2 cellular contexts compared by ENCODE assay signal in the genomic region with DNA sequence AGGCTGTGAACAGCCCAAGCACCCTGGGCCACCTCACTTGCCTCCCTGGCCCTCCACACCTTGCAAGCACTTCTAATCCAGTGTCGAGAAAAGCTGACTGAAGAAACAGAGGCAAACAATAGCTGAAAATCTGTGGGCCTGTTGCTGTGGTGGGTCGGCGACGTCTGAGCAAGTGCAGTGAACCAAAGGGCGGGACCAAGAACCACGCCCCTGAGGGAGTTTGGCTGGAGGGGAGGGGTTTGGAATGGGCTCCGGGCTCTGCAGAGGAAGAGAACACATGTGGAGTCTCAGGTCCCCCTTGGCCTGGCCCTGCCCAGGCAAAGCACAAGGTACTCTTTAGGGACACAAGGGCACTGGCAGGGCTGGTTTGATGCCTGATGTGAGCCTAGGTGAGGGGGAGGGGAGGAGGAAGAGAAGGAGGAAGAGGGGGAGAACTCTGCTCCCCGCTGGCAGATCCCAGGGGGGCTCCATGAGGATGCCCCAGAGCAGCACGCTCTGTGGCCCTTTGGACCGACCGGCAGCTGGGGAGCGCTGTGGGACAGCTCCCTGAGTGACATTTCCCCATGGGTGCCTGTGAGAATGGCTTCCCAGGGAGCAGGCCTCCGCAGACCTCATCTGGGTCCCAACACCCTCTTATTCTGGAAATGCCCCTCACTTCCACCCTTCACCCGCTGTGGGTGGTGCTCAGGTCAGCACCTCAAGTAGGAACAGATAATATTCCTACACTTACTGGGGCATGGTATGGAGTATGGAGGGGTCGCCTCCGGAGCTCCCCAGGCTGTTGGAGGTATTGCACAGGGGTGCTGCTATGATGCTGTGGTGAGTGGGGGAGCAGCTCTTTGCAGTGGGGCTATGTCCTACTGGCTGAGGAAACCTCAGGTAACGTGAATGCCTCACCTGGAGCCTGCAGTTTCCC.
TF ChIP-seq lines count a peak whose summit lies in the region.

No MANE protein-coding gene starts in this region.

TF ChIP-seq in SK-N-SH treated with all-trans-retinoic acid at 6 μM for 48 hours, 23 proteins besides CTCF, POLR2A, EP300 and RAD21 (continued from another document):
- TF ChIP-seq, protein P1, sequence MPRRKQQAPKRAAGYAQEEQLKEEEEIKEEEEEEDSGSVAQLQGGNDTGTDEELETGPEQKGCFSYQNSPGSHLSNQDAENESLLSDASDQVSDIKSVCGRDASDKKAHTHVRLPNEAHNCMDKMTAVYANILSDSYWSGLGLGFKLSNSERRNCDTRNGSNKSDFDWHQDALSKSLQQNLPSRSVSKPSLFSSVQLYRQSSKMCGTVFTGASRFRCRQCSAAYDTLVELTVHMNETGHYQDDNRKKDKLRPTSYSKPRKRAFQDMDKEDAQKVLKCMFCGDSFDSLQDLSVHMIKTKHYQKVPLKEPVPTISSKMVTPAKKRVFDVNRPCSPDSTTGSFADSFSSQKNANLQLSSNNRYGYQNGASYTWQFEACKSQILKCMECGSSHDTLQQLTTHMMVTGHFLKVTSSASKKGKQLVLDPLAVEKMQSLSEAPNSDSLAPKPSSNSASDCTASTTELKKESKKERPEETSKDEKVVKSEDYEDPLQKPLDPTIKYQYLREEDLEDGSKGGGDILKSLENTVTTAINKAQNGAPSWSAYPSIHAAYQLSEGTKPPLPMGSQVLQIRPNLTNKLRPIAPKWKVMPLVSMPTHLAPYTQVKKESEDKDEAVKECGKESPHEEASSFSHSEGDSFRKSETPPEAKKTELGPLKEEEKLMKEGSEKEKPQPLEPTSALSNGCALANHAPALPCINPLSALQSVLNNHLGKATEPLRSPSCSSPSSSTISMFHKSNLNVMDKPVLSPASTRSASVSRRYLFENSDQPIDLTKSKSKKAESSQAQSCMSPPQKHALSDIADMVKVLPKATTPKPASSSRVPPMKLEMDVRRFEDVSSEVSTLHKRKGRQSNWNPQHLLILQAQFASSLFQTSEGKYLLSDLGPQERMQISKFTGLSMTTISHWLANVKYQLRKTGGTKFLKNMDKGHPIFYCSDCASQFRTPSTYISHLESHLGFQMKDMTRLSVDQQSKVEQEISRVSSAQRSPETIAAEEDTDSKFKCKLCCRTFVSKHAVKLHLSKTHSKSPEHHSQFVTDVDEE (CRISPR knock-in tag; IDR thresholded peaks at IDR 0.05), result no peak
- TF ChIP-seq, protein P2, sequence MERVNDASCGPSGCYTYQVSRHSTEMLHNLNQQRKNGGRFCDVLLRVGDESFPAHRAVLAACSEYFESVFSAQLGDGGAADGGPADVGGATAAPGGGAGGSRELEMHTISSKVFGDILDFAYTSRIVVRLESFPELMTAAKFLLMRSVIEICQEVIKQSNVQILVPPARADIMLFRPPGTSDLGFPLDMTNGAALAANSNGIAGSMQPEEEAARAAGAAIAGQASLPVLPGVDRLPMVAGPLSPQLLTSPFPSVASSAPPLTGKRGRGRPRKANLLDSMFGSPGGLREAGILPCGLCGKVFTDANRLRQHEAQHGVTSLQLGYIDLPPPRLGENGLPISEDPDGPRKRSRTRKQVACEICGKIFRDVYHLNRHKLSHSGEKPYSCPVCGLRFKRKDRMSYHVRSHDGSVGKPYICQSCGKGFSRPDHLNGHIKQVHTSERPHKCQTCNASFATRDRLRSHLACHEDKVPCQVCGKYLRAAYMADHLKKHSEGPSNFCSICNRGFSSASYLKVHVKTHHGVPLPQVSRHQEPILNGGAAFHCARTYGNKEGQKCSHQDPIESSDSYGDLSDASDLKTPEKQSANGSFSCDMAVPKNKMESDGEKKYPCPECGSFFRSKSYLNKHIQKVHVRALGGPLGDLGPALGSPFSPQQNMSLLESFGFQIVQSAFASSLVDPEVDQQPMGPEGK (CRISPR knock-in tag; IDR thresholded peaks at IDR 0.05; ENCODE audit: borderline replicate concordance), result no peak
- TF ChIP-seq ESRRG (CRISPR knock-in tag; IDR thresholded peaks at IDR 0.05) (no peak), RARB (CRISPR knock-in tag; IDR thresholded peaks at IDR 0.05) (no peak), GLIS3 (CRISPR knock-in tag; IDR thresholded peaks at IDR 0.05) (no peak), PPARA (CRISPR knock-in tag; IDR thresholded peaks at IDR 0.05; ENCODE audit: borderline replicate concordance) (no peak), ISL1 (CRISPR knock-in tag; IDR thresholded peaks at IDR 0.05) (no peak), SNAI2 (CRISPR knock-in tag; IDR thresholded peaks at IDR 0.05) (no peak)
- TF ChIP-seq, protein P3, sequence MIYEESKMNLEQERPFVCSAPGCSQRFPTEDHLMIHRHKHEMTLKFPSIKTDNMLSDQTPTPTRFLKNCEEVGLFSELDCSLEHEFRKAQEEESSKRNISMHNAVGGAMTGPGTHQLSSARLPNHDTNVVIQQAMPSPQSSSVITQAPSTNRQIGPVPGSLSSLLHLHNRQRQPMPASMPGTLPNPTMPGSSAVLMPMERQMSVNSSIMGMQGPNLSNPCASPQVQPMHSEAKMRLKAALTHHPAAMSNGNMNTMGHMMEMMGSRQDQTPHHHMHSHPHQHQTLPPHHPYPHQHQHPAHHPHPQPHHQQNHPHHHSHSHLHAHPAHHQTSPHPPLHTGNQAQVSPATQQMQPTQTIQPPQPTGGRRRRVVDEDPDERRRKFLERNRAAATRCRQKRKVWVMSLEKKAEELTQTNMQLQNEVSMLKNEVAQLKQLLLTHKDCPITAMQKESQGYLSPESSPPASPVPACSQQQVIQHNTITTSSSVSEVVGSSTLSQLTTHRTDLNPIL (CRISPR knock-in tag; IDR thresholded peaks at IDR 0.05; ENCODE audit: low read depth), result no peak
- TF ChIP-seq, protein P4, sequence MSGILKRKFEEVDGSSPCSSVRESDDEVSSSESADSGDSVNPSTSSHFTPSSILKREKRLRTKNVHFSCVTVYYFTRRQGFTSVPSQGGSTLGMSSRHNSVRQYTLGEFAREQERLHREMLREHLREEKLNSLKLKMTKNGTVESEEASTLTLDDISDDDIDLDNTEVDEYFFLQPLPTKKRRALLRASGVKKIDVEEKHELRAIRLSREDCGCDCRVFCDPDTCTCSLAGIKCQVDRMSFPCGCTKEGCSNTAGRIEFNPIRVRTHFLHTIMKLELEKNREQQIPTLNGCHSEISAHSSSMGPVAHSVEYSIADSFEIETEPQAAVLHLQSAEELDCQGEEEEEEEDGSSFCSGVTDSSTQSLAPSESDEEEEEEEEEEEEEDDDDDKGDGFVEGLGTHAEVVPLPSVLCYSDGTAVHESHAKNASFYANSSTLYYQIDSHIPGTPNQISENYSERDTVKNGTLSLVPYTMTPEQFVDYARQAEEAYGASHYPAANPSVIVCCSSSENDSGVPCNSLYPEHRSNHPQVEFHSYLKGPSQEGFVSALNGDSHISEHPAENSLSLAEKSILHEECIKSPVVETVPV (CRISPR knock-in tag; IDR thresholded peaks at IDR 0.05), result no peak

TF ChIP-seq in SK-N-SH, 30 proteins besides CTCF, POLR2A, EP300 and RAD21 (continued from another document):
- TF ChIP-seq USF1 (IDR thresholded peaks at IDR 0.05; ENCODE audit: borderline replicate concordance, low read depth) (no peak), NFIC (IDR thresholded peaks at IDR 0.05; ENCODE audit: borderline replicate concordance) (no peak), FOXJ3 (CRISPR knock-in tag; IDR thresholded peaks at IDR 0.05) (no peak), RCOR1 (IDR thresholded peaks at IDR 0.05; ENCODE audit: low read length) (no peak), TCF12 (IDR thresholded peaks at IDR 0.05) (no peak), JUND (IDR thresholded peaks at IDR 0.05) (no peak), FOXM1 (IDR thresholded peaks at IDR 0.05; ENCODE audit: low read depth) (no peak)
